ENCODE assay signal across 8 cellular contexts in genomic region chr12:64824500-64825142, GRCh38. TPM values are rescaled to one million over a fixed set of nuclear protein-coding genes. Genes with fewer than 3 reads are reported as not detected.
A peak's percentile ranks its signal among the peaks of the same experiment; 100 is the strongest.
DNase-seq lines count a peak whose midpoint lies in the region; ATAC-seq and TF ChIP-seq lines count a peak whose summit lies in the region.

Gene TBC1D30, plus strand, starts transcription at chr12:64824647. Its CDS starts 233 bp downstream, at chr12:64824880.

- no peaks in the 10 kb centered on the region for H3K79me1 ChIP-seq in mesenchymal stem cell (replicated peaks; ENCODE audit: low read length, poor library complexity, severe bottlenecking)

- H4K8ac ChIP-seq in mesenchymal stem cell (ENCODE audit: low read length) = no peak within 1 kb of the TSS

- H2BK5ac ChIP-seq in mesenchymal stem cell (ENCODE audit: low read depth, low read length, poor library complexity, severe bottlenecking) = no peak within 1 kb of the TSS

- no peak within 1 kb of the TSS for H2BK15ac ChIP-seq in mesenchymal stem cell (ENCODE audit: low read depth, poor library complexity, severe bottlenecking)

- ATAC-seq in GM19463 (IDR thresholded peaks at IDR 0.05; ENCODE audit: unreplicated experiment) (peak; percentile 45), WTC11 (peak; percentile 50), HG03469 (IDR thresholded peaks at IDR 0.05; ENCODE audit: unreplicated experiment) (no peak)
- ATAC-seq in effector memory CD8-positive, alpha-beta T cell (replicated peaks) = peak; percentile 56
- peak; percentile 68 for ATAC-seq in stimulated activated naive CD8-positive, alpha-beta T cell treated with anti-CD3 and anti-CD28 coated beads, Interleukin-15, Interleukin-2, amounts not matched to agents 100 U/mL and 50 U/mL, for 24 hours

- peaks cover 19% of the 10 kb centered on the region for H3K9me3 Mint-ChIP-seq in WTC11
- no peaks in the 10 kb centered on the region for H3K9me3 Mint-ChIP-seq in effector memory CD8-positive, alpha-beta T cell

- H3K14ac ChIP-seq in mesenchymal stem cell (ENCODE audit: low read length in 2 of 2) = no peak within 1 kb of the TSS

- H3K4me1 ChIP-seq in ACC112 (ENCODE audit: control insufficient read depth, insufficient read depth, low read length, unreplicated experiment) (no peaks in the 10 kb centered on the region), mesenchymal stem cell (ENCODE audit: control insufficient read depth, insufficient read depth, low read depth, low read length) (peaks cover 19% of the 10 kb centered on the region)

- no peak within 1 kb of the TSS for H2BK12ac ChIP-seq in mesenchymal stem cell (ENCODE audit: low read length in 2 of 2)

- H3K27me3 ChIP-seq in ACC112 (ENCODE audit: insufficient read depth, low read length) = peaks cover 88% of the 10 kb centered on the region
- H3K27me3 ChIP-seq in mesenchymal stem cell (ENCODE audit: control insufficient read depth in 1 of 2, insufficient read depth in 1 of 2, low read length in 2 of 2) = peaks cover 72% of the 10 kb centered on the region in 2 experiments

- no peak within 1 kb of the TSS for H3K18ac ChIP-seq in mesenchymal stem cell (ENCODE audit: low read depth in 1 of 2, low read length in 2 of 2)

- H3K79me2 ChIP-seq in ACC112 (ENCODE audit: control insufficient read depth, insufficient read depth, low read length, unreplicated experiment) = no peaks in the 10 kb centered on the region

- no peak within 1 kb of the TSS for H3K27ac Mint-ChIP-seq in WTC11
- no peak within 1 kb of the TSS for H3K27ac Mint-ChIP-seq in effector memory CD8-positive, alpha-beta T cell

- under 1% methylated on average over 64 of the region's 69 CpGs for WGBS in mesenchymal stem cell

- H3K9me3 ChIP-seq in mesenchymal stem cell (ENCODE audit: control insufficient read depth, low read length) = no peaks in the 10 kb centered on the region

- no peak for TF ChIP-seq CTCF in WTC11 (IDR thresholded peaks at IDR 0.05)

- peaks cover 8% of the 10 kb centered on the region for H3K36me3 Mint-ChIP-seq in WTC11
- H3K36me3 Mint-ChIP-seq in effector memory CD8-positive, alpha-beta T cell (ENCODE audit: insufficient read depth) = no peaks in the 10 kb centered on the region

- DNase-seq in NCI-H1092 treated with DMSO at 0.1 percent for 48 hours (lab: John Stamatoyannopoulos, UW) (peak; percentile 76), WTC11 (ENCODE audit: low spot score) (peak; percentile 47), mesenchymal stem cell (peak; percentile 14)
- DNase-seq in effector memory CD8-positive, alpha-beta T cell = no peak
- peak; percentile 33 for DNase-seq in stimulated activated naive CD8-positive, alpha-beta T cell treated with anti-CD3 and anti-CD28 coated beads, Interleukin-15, Interleukin-2, amounts not matched to agents 100 U/mL and 50 U/mL, for 24 hours

- POLR2A ChIA-PET in WTC11 (lab: Charles Lee) = interaction anchor here (0.6 kb wide), 1 partner anchor 9 kb away, joined by 4 read pairs; no protein-coding TSS in a partner anchor

- H2AK5ac ChIP-seq in mesenchymal stem cell (ENCODE audit: low read length, severe bottlenecking) = no peak within 1 kb of the TSS

- peak within 1 kb of the TSS; percentile 66 for H3K4me3 Mint-ChIP-seq in WTC11
- H3K4me3 Mint-ChIP-seq in effector memory CD8-positive, alpha-beta T cell = peak within 1 kb of the TSS; percentile 81 to 82

- no peak within 1 kb of the TSS for H3K9ac ChIP-seq in mesenchymal stem cell (ENCODE audit: low read length)

- H3K23ac ChIP-seq in mesenchymal stem cell (ENCODE audit: low read length in 2 of 2) = peak within 1 kb of the TSS in 1 of 2 experiments; percentile 16

- peak within 1 kb of the TSS; percentile 59 for H2AFZ ChIP-seq in ACC112 (ENCODE audit: low read length, unreplicated experiment)
- no peak within 1 kb of the TSS for H2AFZ ChIP-seq in mesenchymal stem cell (ENCODE audit: low read depth, low read length)

- H3K36me3 ChIP-seq in ACC112 (ENCODE audit: insufficient read depth, low read length) = no peaks in the 10 kb centered on the region
- peaks cover 0 to 2% of the 10 kb centered on the region in 2 experiments for H3K36me3 ChIP-seq in mesenchymal stem cell (ENCODE audit: control insufficient read depth in 1 of 2, insufficient read depth in 2 of 2, low read depth in 1 of 2, low read length in 2 of 2)

- no peak within 1 kb of the TSS for H2BK120ac ChIP-seq in mesenchymal stem cell (ENCODE audit: low read depth, low read length)

- no peak within 1 kb of the TSS for H3K27ac ChIP-seq in ACC112 (ENCODE audit: low read depth, low read length)
- H3K27ac ChIP-seq in mesenchymal stem cell (ENCODE audit: low read length, poor library complexity, severe bottlenecking) = no peak within 1 kb of the TSS

- no peak within 1 kb of the TSS for H4K91ac ChIP-seq in mesenchymal stem cell (ENCODE audit: low read length)

- H3K4me3 ChIP-seq in ACC112 (ENCODE audit: low read depth, low read length) = peak within 1 kb of the TSS; percentile 73
- peak within 1 kb of the TSS; percentile 51 to 82 for H3K4me3 ChIP-seq in mesenchymal stem cell (ENCODE audit: insufficient read depth in 1 of 2, low read depth in 1 of 2, low read length in 2 of 2)

- CTCF ChIA-PET in WTC11 (lab: Charles Lee) = interaction anchor here (1.3 to 1.9 kb wide), 3 partner anchors 23 to 67 kb away, joined by 4 to 9 read pairs (median 8); no protein-coding TSS in a partner anchor

- H3K4me1 Mint-ChIP-seq in WTC11 = peaks cover 14% of the 10 kb centered on the region
- H3K4me1 Mint-ChIP-seq in effector memory CD8-positive, alpha-beta T cell (ENCODE audit: low read depth in 2 of 2) = peaks cover 13 to 15% of the 10 kb centered on the region in 2 donors

- no peak within 1 kb of the TSS for H3K4ac ChIP-seq in mesenchymal stem cell (ENCODE audit: low read depth in 1 of 2, low read length in 2 of 2)

- H3K27me3 Mint-ChIP-seq in WTC11 (ENCODE audit: low read depth) = peaks cover 81% of the 10 kb centered on the region
- peaks cover 66 to 76% of the 10 kb centered on the region in 2 donors for H3K27me3 Mint-ChIP-seq in effector memory CD8-positive, alpha-beta T cell

- peak within 1 kb of the TSS; percentile 97 for H3K4me2 ChIP-seq in mesenchymal stem cell (ENCODE audit: low read length, poor library complexity, severe bottlenecking)

TF ChIP-seq in WTC11, 78 proteins besides CTCF, POLR2A, EP300 and RAD21 (continues in another document):
- TF ChIP-seq CDX4 (CRISPR knock-in tag; IDR thresholded peaks at IDR 0.05; ENCODE audit: borderline replicate concordance) (no peak), ZNF425 (CRISPR knock-in tag; conservative IDR thresholded peaks at IDR 0.05) (no peak), ARID4B (CRISPR knock-in tag; IDR thresholded peaks at IDR 0.05; ENCODE audit: borderline replicate concordance) (no peak), NFATC4 (CRISPR knock-in tag; IDR thresholded peaks at IDR 0.05) (no peak), TP53 (CRISPR knock-in tag; IDR thresholded peaks at IDR 0.05) (no peak), NFE2L1 (CRISPR knock-in tag; IDR thresholded peaks at IDR 0.05) (no peak), TCF7 (CRISPR knock-in tag; IDR thresholded peaks at IDR 0.05; ENCODE audit: low read depth) (no peak)

RNA-seq across cellular contexts. Expression of gene TBC1D30, which starts in this region (rescaled TPM):
- 2.0 to 3.6 TPM (median 2.3 TPM) in 3 replicates for total RNA-seq in WTC11 (2021)
- 0.11 TPM for polyA plus RNA-seq in mesenchymal stem cell (2013, experiment 1 of 2)
- 0.05 TPM for polyA plus RNA-seq in mesenchymal stem cell (2013, experiment 2 of 2)

Comparison
In these comparisons a context has a peak if more than half of its experiments do, and no peak if none do; other contexts are left out.
1. DNase-seq: peak in NCI-H1092 treated with DMSO at 0.1 percent for 48 hours (single experiment), WTC11 (single experiment), mesenchymal stem cell (single experiment) and stimulated activated naive CD8-positive, alpha-beta T cell treated with anti-CD3 and anti-CD28 coated beads, Interleukin-15, Interleukin-2, amounts not matched to agents 100 U/mL and 50 U/mL, for 24 hours (single experiment); none in effector memory CD8-positive, alpha-beta T cell (0 of 3).